Comparison of ENCODE assay signal across 1 cellular context in the genomic region with DNA sequence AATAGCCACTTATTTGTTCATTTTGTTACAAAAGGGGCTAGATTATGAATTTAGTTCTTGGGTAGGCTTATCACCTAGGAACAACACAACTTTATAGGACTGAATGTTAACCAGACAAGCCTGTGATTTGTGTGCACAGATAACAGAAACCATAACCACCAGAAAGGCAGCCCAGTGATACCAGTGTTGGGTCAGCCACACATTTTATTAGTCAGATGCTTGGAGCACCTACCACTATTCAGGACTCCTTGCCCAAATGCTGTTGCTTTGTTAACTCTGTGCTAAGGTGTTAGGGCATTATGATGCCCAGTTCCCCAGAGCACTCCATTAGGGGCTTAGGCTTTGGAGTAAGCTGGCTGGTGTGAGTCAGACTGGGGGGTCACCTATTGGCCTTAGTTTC.
TF ChIP-seq lines count a peak whose summit lies in the region.

No MANE protein-coding gene starts in this region.

TF ChIP-seq in endothelial cell of umbilical vein, 7 proteins besides CTCF, POLR2A, EP300 and RAD21 (continued from another document):
- TF ChIP-seq FOS (IDR thresholded peaks at IDR 0.05; ENCODE audit: borderline replicate concordance, insufficient read depth, low read length): no peak
TF ChIP-seq in endothelial cell of umbilical vein: peak in this region for 1.
